ENCODE assay signal across 1 cellular context in the genomic region with DNA sequence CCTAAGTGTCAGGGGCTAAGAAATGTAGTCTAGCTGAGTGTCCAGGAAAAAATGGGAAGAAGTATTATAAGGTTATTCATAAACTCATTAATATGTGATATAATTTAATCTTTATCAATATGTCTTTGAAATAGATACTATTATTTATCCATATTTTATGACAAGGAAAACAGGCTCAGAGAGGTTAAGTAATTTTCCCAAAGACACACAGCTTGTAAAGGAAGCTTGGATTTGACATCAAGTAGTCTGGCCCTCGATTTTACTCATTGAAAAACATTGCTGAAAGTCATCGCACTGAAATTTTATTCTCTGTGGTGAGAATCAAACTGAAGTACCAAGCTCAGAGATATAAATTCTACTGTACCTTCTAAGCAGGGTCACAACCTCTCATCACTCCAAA.
TF ChIP-seq lines count a peak whose summit lies in the region.

No MANE protein-coding gene starts in this region.

TF ChIP-seq in HEK293, 187 proteins besides CTCF, POLR2A, EP300 and RAD21:
- TF ChIP-seq, protein P1, sequence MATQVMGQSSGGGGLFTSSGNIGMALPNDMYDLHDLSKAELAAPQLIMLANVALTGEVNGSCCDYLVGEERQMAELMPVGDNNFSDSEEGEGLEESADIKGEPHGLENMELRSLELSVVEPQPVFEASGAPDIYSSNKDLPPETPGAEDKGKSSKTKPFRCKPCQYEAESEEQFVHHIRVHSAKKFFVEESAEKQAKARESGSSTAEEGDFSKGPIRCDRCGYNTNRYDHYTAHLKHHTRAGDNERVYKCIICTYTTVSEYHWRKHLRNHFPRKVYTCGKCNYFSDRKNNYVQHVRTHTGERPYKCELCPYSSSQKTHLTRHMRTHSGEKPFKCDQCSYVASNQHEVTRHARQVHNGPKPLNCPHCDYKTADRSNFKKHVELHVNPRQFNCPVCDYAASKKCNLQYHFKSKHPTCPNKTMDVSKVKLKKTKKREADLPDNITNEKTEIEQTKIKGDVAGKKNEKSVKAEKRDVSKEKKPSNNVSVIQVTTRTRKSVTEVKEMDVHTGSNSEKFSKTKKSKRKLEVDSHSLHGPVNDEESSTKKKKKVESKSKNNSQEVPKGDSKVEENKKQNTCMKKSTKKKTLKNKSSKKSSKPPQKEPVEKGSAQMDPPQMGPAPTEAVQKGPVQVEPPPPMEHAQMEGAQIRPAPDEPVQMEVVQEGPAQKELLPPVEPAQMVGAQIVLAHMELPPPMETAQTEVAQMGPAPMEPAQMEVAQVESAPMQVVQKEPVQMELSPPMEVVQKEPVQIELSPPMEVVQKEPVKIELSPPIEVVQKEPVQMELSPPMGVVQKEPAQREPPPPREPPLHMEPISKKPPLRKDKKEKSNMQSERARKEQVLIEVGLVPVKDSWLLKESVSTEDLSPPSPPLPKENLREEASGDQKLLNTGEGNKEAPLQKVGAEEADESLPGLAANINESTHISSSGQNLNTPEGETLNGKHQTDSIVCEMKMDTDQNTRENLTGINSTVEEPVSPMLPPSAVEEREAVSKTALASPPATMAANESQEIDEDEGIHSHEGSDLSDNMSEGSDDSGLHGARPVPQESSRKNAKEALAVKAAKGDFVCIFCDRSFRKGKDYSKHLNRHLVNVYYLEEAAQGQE (tag by site-specific recombination; IDR thresholded peaks at IDR 0.05), result no peak
- 0 out of 2 replicates have a peak, but pooled peaks have one; percentile 53 for TF ChIP-seq ZNF768 (tag by site-specific recombination; IDR thresholded peaks at IDR 0.05)
